Comparison of ENCODE assay signal across 28 cellular contexts in genomic region chr5:76657091-76657490, GRCh38. TPM values are rescaled to one million over a fixed set of nuclear protein-coding genes. Genes with fewer than 3 reads are reported as not detected.
"Had no signal": no experiment of that assay in that cellular context is flagged by ENCODE, and none has a peak within 500 bp of the region (broad histone marks: within the 10 kb centered on the region; RNA-seq: fewer than 3 reads in every experiment).

No MANE protein-coding gene starts in this region.

- DNase-seq: activated CD4-positive, alpha-beta T cell treated with anti-CD3 and anti-CD28 coated beads, Interleukin-2, amount 10 ng/mL, durations not matched to agents 7 days and 5 days; activated CD8-positive, alpha-beta T cell treated with anti-CD3 and anti-CD28 coated beads, Interleukin-2, amount 10 ng/mL, durations not matched to agents 7 days and 5 days; activated gamma-delta T cell treated with Interleukin-2 at 50 U/mL for 16 hours; adrenal gland; central memory CD4-positive, alpha-beta T cell; effector memory CD4-positive, alpha-beta T cell; esophagus squamous epithelium; gastrocnemius medialis; head of caudate nucleus; islet precursor cell; left colon; midbrain; nucleus accumbens; small intestine; stimulated activated CD4-positive, alpha-beta T cell treated with anti-CD3 and anti-CD28 coated beads, Interleukin-15, amount 100 ng/mL, for 24 hours; stimulated activated CD8-positive, alpha-beta memory T cell treated with anti-CD3 and anti-CD28 coated beads, Interleukin-4, amount 100 ng/mL, for 48 hours; stimulated activated naive CD4-positive, alpha-beta T cell; SW 1271; T-helper 2 cell; testis had no signal

- H3K27me3 ChIP-seq: adrenal gland, ascending aorta, esophagus squamous epithelium, gastrocnemius medialis, testis had no signal

- FAIRE-seq: small intestine had no signal

- H3K36me3 ChIP-seq: ascending aorta, esophagus squamous epithelium, gastrocnemius medialis had no signal

- H3K4me1 ChIP-seq: ascending aorta, esophagus squamous epithelium, gastrocnemius medialis, testis had no signal

- H3K4me3 ChIP-seq: adrenal gland, ascending aorta, esophagus squamous epithelium, gastrocnemius medialis, SK-N-MC, testis had no signal

- H3K27ac ChIP-seq: ascending aorta, esophagus squamous epithelium, gastrocnemius medialis, SK-N-MC had no signal

- ATAC-seq: activated CD4-positive, CD25-positive, alpha-beta regulatory T cell treated with anti-CD3 and anti-CD28 coated beads, Interleukin-2, amount 50 U/mL, for 24 hours; activated CD8-positive, alpha-beta T cell treated with anti-CD3 and anti-CD28 coated beads, Interleukin-2, amount 10 ng/mL, durations not matched to agents 7 days and 5 days; activated naive CD4-positive, alpha-beta T cell treated with anti-CD3 and anti-CD28 coated beads, Interleukin-2, amount 50 U/mL, for 72 hours; gastrocnemius medialis; left colon; sciatic nerve had no signal

- H3K9me3 ChIP-seq: adrenal gland, ascending aorta, esophagus squamous epithelium, gastrocnemius medialis, testis had no signal

RNA-seq across cellular contexts. Expression of gene F2RL2, which starts 33.9 kb away (rescaled TPM):
- total RNA-seq: activated CD4-positive, alpha-beta T cell treated with anti-CD3 and anti-CD28 coated beads, Interleukin-2, amount 10 ng/mL, durations not matched to agents 7 days and 5 days; activated CD8-positive, alpha-beta T cell treated with anti-CD3 and anti-CD28 coated beads, Interleukin-2, amount 10 ng/mL, durations not matched to agents 7 days and 5 days; activated naive CD4-positive, alpha-beta T cell treated with anti-CD3 and anti-CD28 coated beads, Interleukin-2, amount 50 U/mL, for 72 hours; activated T-helper 1 cell treated with anti-CD3 and anti-CD28 coated beads, Interleukin-12 subunit alpha, Interleukin-12 subunit beta, Interleukin-2, Interleukin-4 antibody, amounts not matched to agents 30 ng/mL and 10 ng/mL and 1 ng/mL, durations not matched to agents 14 hours and 24 hours and 36 hours; ascending aorta; gastrocnemius medialis; lung microvascular endothelial cell; testis had no signal
- polyA plus RNA-seq: neural cell had no signal
